24 cellular contexts compared by ENCODE assay signal in the genomic region with DNA sequence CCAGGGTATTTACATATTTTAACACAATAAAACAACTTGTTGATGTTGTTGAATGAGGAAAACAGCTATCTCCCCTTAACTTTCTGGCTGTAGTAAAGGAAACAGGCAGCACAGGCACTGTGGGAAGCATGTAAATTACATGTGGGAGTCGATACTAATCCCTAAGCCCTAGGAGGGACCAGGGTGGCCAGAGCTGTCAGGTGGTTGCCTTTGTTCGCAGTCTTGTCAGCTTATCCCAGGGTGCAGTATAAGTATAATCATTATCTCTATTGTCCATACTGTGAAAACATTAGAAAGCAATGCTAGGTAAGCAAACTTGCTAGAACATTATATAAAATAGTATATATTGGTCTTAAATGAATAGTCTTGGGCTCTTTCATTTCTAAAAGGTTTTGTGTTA.
"Had no signal": no experiment of that assay in that cellular context is flagged by ENCODE, and none has a peak within 500 bp of the region (broad histone marks: within the 10 kb centered on the region; RNA-seq: fewer than 3 reads in every experiment).

No MANE protein-coding gene starts in this region.

- DNase-seq: activated CD4-positive, alpha-beta memory T cell treated with anti-CD3 and anti-CD28 coated beads for 36 hours; activated CD4-positive, alpha-beta T cell treated with anti-CD3 and anti-CD28 coated beads, Interleukin-2, amount 10 ng/mL, durations not matched to agents 7 days and 5 days; activated CD4-positive, CD25-positive, alpha-beta regulatory T cell; activated CD8-positive, alpha-beta memory T cell treated with anti-CD3 and anti-CD28 coated beads for 24 hours; activated effector memory CD4-positive, alpha-beta T cell treated with anti-CD3 and anti-CD28 coated beads, Interleukin-2, amount 50 U/mL, for 16 hours; activated naive CD4-positive, alpha-beta T cell treated with Interleukin-2 at 50 U/mL for 16 hours; activated naive CD8-positive, alpha-beta T cell treated with anti-CD3 and anti-CD28 coated beads, Interleukin-2, amount 50 U/mL, for 24 hours; activated T-cell treated with anti-CD3 and anti-CD28 coated beads, Interleukin-2, amount 50 U/mL, for 4 hours; amniotic stem cell; NCI-H1092 treated with DMSO at 0.1 percent for 48 hours; NCI-H1417 treated with DMSO at 0.1 percent for 48 hours; NCI-H1694; NCI-H2029; NCI-H2107; NCI-H2171 treated with DMSO at 0.1 percent for 48 hours; NCI-H226; NCI-H526; NCI-H774; NK-92 treated with Interleukin-12 subunit alpha and Interleukin-12 subunit beta, amount 100 ng/mL, for 24 hours; SHP77 treated with DMSO at 0.1 percent for 48 hours had no signal

- H3K9ac ChIP-seq: KMS-11 had no signal

- H3K4me3 ChIP-seq: ascending aorta, cardiac muscle cell had no signal

- H3K4me2 ChIP-seq: KMS-11 had no signal

- H3K27me3 ChIP-seq: ascending aorta, cardiac muscle cell had no signal

- H3K36me3 ChIP-seq: ascending aorta, cardiac muscle cell had no signal

- ATAC-seq: activated naive CD4-positive, alpha-beta T cell treated with anti-CD3 and anti-CD28 coated beads, Interleukin-2, amount 50 U/mL, for 72 hours; activated naive CD8-positive, alpha-beta T cell treated with anti-CD3 and anti-CD28 coated beads, Interleukin-2, amount 50 U/mL, for 24 hours; activated T-cell treated with anti-CD3 and anti-CD28 coated beads, Interleukin-2, amount 50 U/mL, for 4 hours had no signal

- H3K27ac ChIP-seq: cardiac muscle cell, KMS-11 had no signal
